1 cellular context compared by ENCODE assay signal in genomic region chr16:58507195-58507962, GRCh38.
TF ChIP-seq lines count a peak whose summit lies in the region.

No MANE protein-coding gene starts in this region.

TF ChIP-seq in HepG2, 621 proteins besides CTCF, POLR2A, EP300 and RAD21:
- no peak for TF ChIP-seq ADNP (CRISPR knock-in tag; IDR thresholded peaks at IDR 0.05)
- peak; percentile 43; the same call in 1 of the 2 replicates for TF ChIP-seq HNF4A (CRISPR knock-in tag; IDR thresholded peaks at IDR 0.05)
- peak; percentile 33; the same call in 1 of the 2 replicates for TF ChIP-seq RARA (CRISPR knock-in tag; IDR thresholded peaks at IDR 0.05)
- TF ChIP-seq NR2F6 (IDR thresholded peaks at IDR 0.05), result peak; percentile 53
- peak; percentile 41; the same call in 1 of the 2 replicates for TF ChIP-seq NR2F6 (CRISPR knock-in tag; IDR thresholded peaks at IDR 0.05)
- 0 out of 2 replicates have a peak, but pooled peaks have one; percentile 9 for TF ChIP-seq KDM2A (CRISPR knock-in tag; IDR thresholded peaks at IDR 0.05; ENCODE audit: borderline replicate concordance, low read depth)
- no peak for TF ChIP-seq SOX13 (IDR thresholded peaks at IDR 0.05)
- TF ChIP-seq SOX13 (CRISPR knock-in tag; conservative IDR thresholded peaks at IDR 0.05 in 1 of 2, IDR thresholded peaks at IDR 0.05 in 1 of 2), result no peak
- 0 out of 2 replicates have a peak, but pooled peaks have one; percentile 25 for TF ChIP-seq HNRNPL (IDR thresholded peaks at IDR 0.05; ENCODE audit: low read depth, low read length)
- no peak for TF ChIP-seq ZNF350 (CRISPR knock-in tag; IDR thresholded peaks at IDR 0.05; ENCODE audit: borderline replicate concordance, low read depth)
- TF ChIP-seq NR2F1 (CRISPR knock-in tag; IDR thresholded peaks at IDR 0.05), result peak in 1 of 2 experiments; percentile 61; a peak in 2 of 4 replicates
TF ChIP-seq in HepG2: peak in this region for 6.
